9 cellular contexts compared by ENCODE assay signal in the genomic region with DNA sequence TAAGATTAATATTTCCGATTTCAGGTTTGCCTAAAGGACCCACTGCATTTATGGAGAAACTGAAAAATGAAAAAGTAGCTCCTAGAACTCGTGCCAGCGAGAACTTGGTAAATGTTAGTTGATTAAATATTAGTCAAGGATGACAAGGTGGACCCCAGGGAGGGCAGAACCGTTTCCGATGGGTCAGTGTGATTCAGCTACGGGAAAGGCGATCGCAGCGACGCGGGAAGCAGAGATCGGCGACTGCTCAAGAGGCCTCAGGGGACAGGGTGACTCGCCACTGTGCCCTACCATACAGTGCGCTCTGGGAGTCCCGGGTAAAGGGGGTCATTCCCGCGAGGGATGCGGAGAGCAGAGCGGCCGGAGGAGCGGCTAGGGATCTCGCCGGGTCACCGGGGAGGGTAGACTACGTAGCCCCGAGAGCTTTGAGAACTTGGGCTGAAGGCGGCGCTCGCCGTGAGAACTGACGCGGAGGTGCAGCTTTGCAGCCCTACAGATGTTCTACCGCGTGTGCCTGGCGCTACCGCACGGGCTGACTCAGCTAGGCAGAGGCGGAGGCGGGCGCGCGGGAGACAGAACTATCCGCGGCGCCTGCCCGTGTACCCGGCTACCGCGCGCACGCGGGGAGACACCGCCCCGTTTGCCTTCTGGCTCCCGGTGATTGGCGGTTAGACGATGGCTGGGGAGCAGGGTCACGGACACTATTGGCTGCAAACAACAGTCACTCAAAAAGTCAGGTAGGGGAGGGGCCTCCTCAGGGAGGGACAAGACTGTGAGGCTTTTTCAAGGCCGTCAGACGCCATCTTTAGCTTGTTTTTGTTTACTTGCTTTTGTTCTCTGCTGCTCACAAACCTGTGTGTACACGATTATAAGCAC. TPM values are rescaled to one million over a fixed set of nuclear protein-coding genes. Genes with fewer than 3 reads are reported as not detected.
A peak's percentile ranks its signal among the peaks of the same experiment; 100 is the strongest.
DNase-seq lines count a peak whose midpoint lies in the region; ATAC-seq and TF ChIP-seq lines count a peak whose summit lies in the region.
"Had no signal": no experiment of that assay in that cellular context is flagged by ENCODE, and none has a peak within 500 bp of the region (broad histone marks: within the 10 kb centered on the region; RNA-seq: fewer than 3 reads in every experiment).

No MANE protein-coding gene starts in this region.

- TF ChIP-seq CTCF in choroid plexus epithelial cell (conservative IDR thresholded peaks at IDR 0.05; ENCODE audit: low read depth, low read length), result peak; percentile 48

- peak; percentile 97 for ATAC-seq in GM19043 (IDR thresholded peaks at IDR 0.05; ENCODE audit: low read depth, unreplicated experiment)
- peak; percentile 95 for ATAC-seq in HG03378 (IDR thresholded peaks at IDR 0.05; ENCODE audit: unreplicated experiment)

- DNase-seq in Ammon's horn (ENCODE audit: low spot score) (peak; percentile 100), NCI-H460 (ENCODE audit: extremely low read depth, low read depth) (peak; percentile 98), choroid plexus epithelial cell (ENCODE audit: low read depth) (peak; percentile 99), kidney tubule cell (ENCODE audit: low spot score) (peak; percentile 98)
- peak; percentile 92 to 94 for DNase-seq in activated CD4-positive, alpha-beta T cell treated with anti-CD3 and anti-CD28 coated beads for 24 hours (ENCODE audit: low read depth in 2 of 2)
- peak; percentile 80 to 97 (median 89) for DNase-seq in stimulated activated CD4-positive, alpha-beta T cell treated with anti-CD3 and anti-CD28 coated beads, Interleukin-1b, Interleukin-23, amount 100 ng/mL, for 24 hours (ENCODE audit: low read depth in 4 of 4, low spot score in 1 of 4)

- H3K4me3 ChIP-seq in choroid plexus epithelial cell (ENCODE audit: low read depth, low read length), result peak overlapping the region; percentile 82

RNA-seq across cellular contexts. Expression of a gene that starts 3.2 kb away (rescaled TPM):
- 12.8 and 15.1 TPM in 2 replicates for total RNA-seq in NCI-H460 (2014; rRNA removed; shearing (Covaris generic))
- polyA plus RNA-seq in NCI-H460 (2014; cell fraction: nucleus; rRNA removed), result 11.6 and 16.5 TPM in 2 replicates

RNA-seq across cellular contexts. Expression of a gene that starts 24.4 kb away (rescaled TPM):
- 61.0 and 75.1 TPM in 2 replicates for total RNA-seq in NCI-H460 (2014; rRNA removed; shearing (Covaris generic))
- polyA plus RNA-seq in NCI-H460 (2014; cell fraction: nucleus; rRNA removed), result 72.1 and 74.2 TPM in 2 replicates

RNA-seq across cellular contexts. Expression of a gene that starts 27.9 kb away (rescaled TPM):
- 191 and 254 TPM in 2 replicates for total RNA-seq in NCI-H460 (2014; rRNA removed; shearing (Covaris generic))
- polyA plus RNA-seq in NCI-H460 (2014; cell fraction: nucleus; rRNA removed), result 203 TPM in 2 replicates

RNA-seq across cellular contexts. Expression of a gene that starts 35.2 kb away (rescaled TPM):
- total RNA-seq in NCI-H460 (2014; rRNA removed; shearing (Covaris generic)), result not detected in 2 replicates
- not detected in 2 replicates for polyA plus RNA-seq in NCI-H460 (2014; cell fraction: nucleus; rRNA removed)
- total RNA-seq: subcutaneous adipose tissue had no signal

RNA-seq across cellular contexts. Expression of a gene that starts 49.9 kb away (rescaled TPM):
- 77.6 and 81.7 TPM in 2 replicates for total RNA-seq in NCI-H460 (2014; rRNA removed; shearing (Covaris generic))
- 121 and 135 TPM in 2 replicates for polyA plus RNA-seq in NCI-H460 (2014; cell fraction: nucleus; rRNA removed)

Comparison
In these comparisons a context has a peak if more than half of its experiments do, and no peak if none do; other contexts are left out.
1. Peak in every context shown above with its lines: DNase-seq, ATAC-seq and H3K4me3 ChIP-seq.